In genomic region chr6:37222992-37223391, GRCh38 we compare ENCODE assay signal across 8 cellular contexts. TPM values are rescaled to one million over a fixed set of nuclear protein-coding genes. Genes with fewer than 3 reads are reported as not detected.
DNase-seq lines count a peak whose midpoint lies in the region; ATAC-seq and TF ChIP-seq lines count a peak whose summit lies in the region.

No MANE protein-coding gene starts in this region.

- H3K9me3 ChIP-seq in BE2C (no peaks in the 10 kb centered on the region), KOPT-K1 (ENCODE audit: insufficient read depth, low read length, poor library complexity, severe bottlenecking) (no peaks in the 10 kb centered on the region), neural cell (ENCODE audit: low read length) (no peaks in the 10 kb centered on the region), aorta (ENCODE audit: control insufficient read depth, low read length) (no peaks in the 10 kb centered on the region)

- H3K4me1 ChIP-seq in BE2C (peaks cover 3% of the 10 kb centered on the region; the same call in 1 of the 2 replicates), aorta (ENCODE audit: control insufficient read depth in 1 of 2, insufficient read depth in 2 of 2, low read length in 2 of 2) (no peaks in the 10 kb centered on the region)

- H3K4me3 ChIP-seq in BE2C (ENCODE audit: low read depth, low read length), result peak overlapping the region; percentile 79
- H3K4me3 ChIP-seq in choroid plexus epithelial cell (ENCODE audit: low read depth, low read length), result peak overlapping the region; percentile 64
- H3K4me3 ChIP-seq in neural cell (ENCODE audit: low read length), result peak overlapping the region; percentile 62
- H3K4me3 ChIP-seq in aorta (ENCODE audit: low read length in 2 of 2), result peak overlapping the region in 1 of 2 donors; percentile 61

- H3K27me3 ChIP-seq in BE2C, result no peaks in the 10 kb centered on the region
- H3K27me3 ChIP-seq in neural cell (ENCODE audit: insufficient read depth, low read depth, low read length), result no peaks in the 10 kb centered on the region
- no peaks in the 10 kb centered on the region for H3K27me3 ChIP-seq in aorta (ENCODE audit: control insufficient read depth in 1 of 2, insufficient read depth in 2 of 2, low read length in 1 of 2)

- H3K9me2 ChIP-seq in neural cell (ENCODE audit: insufficient read depth, low read length), result no peaks in the 10 kb centered on the region

- no peak for TF ChIP-seq RAD21 in neural cell (conservative IDR thresholded peaks at IDR 0.05)

- no peak overlapping the region for H3K9ac ChIP-seq in neural cell (ENCODE audit: low read length)

- H3K36me3 ChIP-seq in BE2C (no peaks in the 10 kb centered on the region), KOPT-K1 (ENCODE audit: insufficient read depth, low read length) (no peaks in the 10 kb centered on the region), neural cell (ENCODE audit: insufficient read depth, low read length) (no peaks in the 10 kb centered on the region), aorta (ENCODE audit: control insufficient read depth in 1 of 2, insufficient read depth in 2 of 2, low read length in 1 of 2) (no peaks in the 10 kb centered on the region)

- H2AFZ ChIP-seq in neural cell (ENCODE audit: low read depth, low read length), result no peak overlapping the region

- intact Hi-C loops in aorta (cut with DNase I), result no loop called here

- H3K27ac ChIP-seq in KOPT-K1 (ENCODE audit: low read depth, low read length, poor library complexity, severe bottlenecking) (peak overlapping the region; percentile 64), neural cell (ENCODE audit: low read length) (no peak overlapping the region), aorta (ENCODE audit: low read depth in 1 of 2, low read length in 2 of 2) (no peak overlapping the region)

- TF ChIP-seq CTCF in BE2C (IDR thresholded peaks at IDR 0.05; ENCODE audit: low read depth, low read length), result no peak
- no peak for TF ChIP-seq CTCF in choroid plexus epithelial cell (conservative IDR thresholded peaks at IDR 0.05; ENCODE audit: low read depth, low read length)
- no peak for TF ChIP-seq CTCF in neural cell (IDR thresholded peaks at IDR 0.05; ENCODE audit: poor library complexity, severe bottlenecking)

- H3F3A ChIP-seq in neural cell (ENCODE audit: insufficient read depth, low read length, poor library complexity, severe bottlenecking), result no peaks in the 10 kb centered on the region

- ATAC-seq in aorta (ENCODE audit: low FRiP score) (no peak), GM21360 (IDR thresholded peaks at IDR 0.05; ENCODE audit: unreplicated experiment) (no peak)

- no peak for TF ChIP-seq EP300 in neural cell (conservative IDR thresholded peaks at IDR 0.05; ENCODE audit: poor library complexity, severe bottlenecking)

- H3K4me2 ChIP-seq in neural cell (ENCODE audit: low read length), result no peak overlapping the region

- no peaks in the 10 kb centered on the region for H4K20me1 ChIP-seq in neural cell (ENCODE audit: insufficient read depth)

- DNase-seq in BE2C (no peak), choroid plexus epithelial cell (ENCODE audit: low read depth) (no peak), aorta (no peak), MV-4-11 (lab: John Stamatoyannopoulos, UW) (no peak)
- DNase-seq in activated CD8-positive, alpha-beta memory T cell treated with anti-CD3 and anti-CD28 coated beads, Interleukin-2, amount 50 U/mL, for 4 hours, result no peak

- H3K79me2 ChIP-seq in neural cell (replicated peaks; ENCODE audit: insufficient read depth, low read length), result no peaks in the 10 kb centered on the region

TF ChIP-seq in neural cell, 6 proteins besides CTCF, POLR2A, EP300 and RAD21:
- TF ChIP-seq REST (IDR thresholded peaks at IDR 0.05; ENCODE audit: borderline replicate concordance) (no peak), EZH2 (IDR thresholded peaks at IDR 0.05; ENCODE audit: borderline replicate concordance, insufficient read depth, low read length, poor library complexity, severe bottlenecking) (no peak), POLR2AphosphoS5 (IDR thresholded peaks at IDR 0.05) (no peak), SMC3 (conservative IDR thresholded peaks at IDR 0.05; ENCODE audit: poor library complexity) (no peak), MXI1 (conservative IDR thresholded peaks at IDR 0.05; ENCODE audit: poor library complexity, severe bottlenecking) (no peak), TAF1 (IDR thresholded peaks at IDR 0.05; ENCODE audit: low read depth) (no peak)
TF ChIP-seq in neural cell: peak in this region for 0.

RNA-seq across cellular contexts. Expression of gene TBC1D22B, which starts 34.6 kb away (rescaled TPM):
- 5.9 TPM for polyA plus RNA-seq in BE2C (2012; ENCODE audit: insufficient read depth, insufficient read length, low read depth)
- polyA plus RNA-seq in neural cell (9.9 and 10.6 TPM in 2 replicates), aorta (1 to 10 TPM; 3.9 to 4.1 TPM)
- 12.2 and 13.2 TPM in 2 replicates for polyA minus RNA-seq in neural cell
- total RNA-seq in aorta, result 10 to 100 TPM; 11.2 to 17.0 TPM

RNA-seq across cellular contexts. Expression of gene TMEM217, which starts 35.0 kb away (rescaled TPM):
- polyA plus RNA-seq in BE2C (2012; ENCODE audit: insufficient read depth, insufficient read length, low read depth), result not detected
- polyA plus RNA-seq in neural cell (0.32 TPM in 1 of 2 replicates, not detected in the other), aorta (under 1 TPM; 0.50 to 0.54 TPM)
- polyA minus RNA-seq in neural cell, result 0.46 and 0.97 TPM in 2 replicates
- total RNA-seq in aorta, result 1 to 10 TPM; 2.2 to 2.7 TPM

RNA-seq across cellular contexts. Expression of gene PIM1, which starts 53.0 kb away (rescaled TPM):
- 64.9 TPM for polyA plus RNA-seq in BE2C (2012; ENCODE audit: insufficient read depth, insufficient read length, low read depth)
- polyA plus RNA-seq in neural cell (4.1 and 8.7 TPM in 2 replicates), aorta (10 to 100 TPM; 17.2 to 24.8 TPM)
- 11.5 and 13.6 TPM in 2 replicates for polyA minus RNA-seq in neural cell
- 10 to 100 TPM; 42.7 to 54.2 TPM for total RNA-seq in aorta
